In the genomic region with DNA sequence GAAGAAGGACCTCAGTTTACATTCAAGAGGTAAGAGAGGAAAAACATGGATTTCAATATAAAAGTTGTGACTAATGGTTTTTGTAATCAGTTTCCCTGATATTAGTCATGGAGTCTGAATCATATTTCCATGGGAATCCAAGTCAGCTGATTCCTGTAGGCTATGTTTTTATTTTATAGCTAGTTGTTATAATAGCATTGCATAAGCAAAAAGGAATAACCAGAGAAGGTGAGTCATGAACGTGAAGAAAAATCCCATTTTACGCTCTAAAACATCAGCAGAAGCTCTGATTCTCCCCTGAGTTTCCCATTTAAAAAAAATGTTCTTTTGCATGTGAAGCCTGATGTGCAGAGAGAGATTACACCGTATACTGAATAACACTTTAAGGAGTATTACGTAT, we compare ENCODE assay signal across 20 cellular contexts.
DNase-seq lines count a peak whose midpoint lies in the region; ATAC-seq and TF ChIP-seq lines count a peak whose summit lies in the region.
"Had no signal": no experiment of that assay in that cellular context is flagged by ENCODE, and none has a peak within 500 bp of the region (broad histone marks: within the 10 kb centered on the region; RNA-seq: fewer than 3 reads in every experiment).

No MANE protein-coding gene starts in this region.

- H3K9me3 ChIP-seq in fibroblast of lung (ENCODE audit: control insufficient read depth, insufficient read depth, low read depth, low read length) (no peaks in the 10 kb centered on the region), sigmoid colon (no peaks in the 10 kb centered on the region), colonic mucosa (no peaks in the 10 kb centered on the region)

- H3K9ac ChIP-seq in fibroblast of lung (ENCODE audit: insufficient read depth, low read length), result no peak overlapping the region
- H3K9ac ChIP-seq in colonic mucosa (ENCODE audit: low read depth in 2 of 2, low read length in 2 of 2), result no peak overlapping the region
- H3K9ac ChIP-seq: BLaER1 had no signal

- no peak overlapping the region for H3K4me3 Mint-ChIP-seq in effector memory CD8-positive, alpha-beta T cell
- H3K4me3 Mint-ChIP-seq: activated naive CD8-positive, alpha-beta T cell; activated T-cell treated with anti-CD3 and anti-CD28 coated beads, Interleukin-2, amount 50 U/mL, for 24 hours; central memory CD8-positive, alpha-beta T cell; endodermal cell; immature natural killer cell; nephron progenitor cell had no signal

- H4K20me1 ChIP-seq in fibroblast of lung (ENCODE audit: control insufficient read depth, extremely low read depth, insufficient read depth, low read length), result no peaks in the 10 kb centered on the region
- H4K20me1 ChIP-seq: BLaER1 had no signal

- 88 to 96% methylated on average over 4 of the region's 4 CpGs for WGBS in sigmoid colon, 2 donors

- H3K9me3 Mint-ChIP-seq in effector memory CD8-positive, alpha-beta T cell, result peaks cover 0 to 2% of the 10 kb centered on the region in 2 donors
- H3K9me3 Mint-ChIP-seq: endodermal cell, immature natural killer cell had no signal

- H2AFZ ChIP-seq in fibroblast of lung (ENCODE audit: low read length), result no peak overlapping the region

- H3K36me3 Mint-ChIP-seq in effector memory CD8-positive, alpha-beta T cell (ENCODE audit: insufficient read depth), result no peaks in the 10 kb centered on the region

- no peak for ATAC-seq in effector memory CD8-positive, alpha-beta T cell (replicated peaks)

- H3K27ac Mint-ChIP-seq in effector memory CD8-positive, alpha-beta T cell, result no peak overlapping the region
- H3K27ac Mint-ChIP-seq: activated naive CD8-positive, alpha-beta T cell; activated T-cell treated with anti-CD3 and anti-CD28 coated beads, Interleukin-2, amount 50 U/mL, for 24 hours; endodermal cell; immature natural killer cell; nephron progenitor cell had no signal

- peaks cover 0 to 5% of the 10 kb centered on the region in 2 donors for H3K4me1 Mint-ChIP-seq in effector memory CD8-positive, alpha-beta T cell (ENCODE audit: low read depth in 2 of 2)
- H3K4me1 Mint-ChIP-seq: central memory CD8-positive, alpha-beta T cell; endodermal cell; nephron progenitor cell had no signal

- peak; percentile 80 for DNase-seq in EH (ENCODE audit: low read depth)
- DNase-seq in amniotic epithelial cell (ENCODE audit: low read depth), result peak; percentile 32
- peak; percentile 76 to 90 for DNase-seq in fibroblast of lung (ENCODE audit: low read depth in 2 of 2)
- DNase-seq in skeletal muscle cell (ENCODE audit: low read depth), result peak; percentile 73
- no peak for DNase-seq in sigmoid colon
- no peak for DNase-seq in NCI-H2227 (lab: John Stamatoyannopoulos, UW; ENCODE audit: unreplicated experiment)
- no peak for DNase-seq in colonic mucosa
- no peak for DNase-seq in effector memory CD8-positive, alpha-beta T cell
- DNase-seq: activated CD4-positive, alpha-beta T cell treated with anti-CD3 and anti-CD28 coated beads, Interleukin-2, amount 50 U/mL, for 48 hours; activated T-cell treated with anti-CD3 and anti-CD28 coated beads, Interleukin-2, amount 50 U/mL, for 24 hours; endodermal cell; head of caudate nucleus; immature natural killer cell; mesendoderm; NCI-H82; nephron progenitor cell; Peyer's patch had no signal

- H3K27ac ChIP-seq in fibroblast of lung (ENCODE audit: insufficient read depth, low read length) (no peak overlapping the region), sigmoid colon (no peak overlapping the region), colonic mucosa (no peak overlapping the region)
- H3K27ac ChIP-seq: BLaER1, Peyer's patch had no signal

- H3K4me2 ChIP-seq in fibroblast of lung (ENCODE audit: extremely low read depth, insufficient read depth, low read length), result no peak overlapping the region
- H3K4me2 ChIP-seq: BLaER1 had no signal

- no peak for TF ChIP-seq POLR2A in sigmoid colon (IDR thresholded peaks at IDR 0.05)

- TF ChIP-seq EP300 in sigmoid colon (IDR thresholded peaks at IDR 0.05), result no peak

- intact Hi-C loops in sigmoid colon (cut with DNase I), result no loop called here
- intact Hi-C loops in colonic mucosa (cut with DNase I), result no loop called here

- H3K27me3 ChIP-seq in fibroblast of lung (ENCODE audit: control insufficient read depth, insufficient read depth, low read length) (no peaks in the 10 kb centered on the region), sigmoid colon (no peaks in the 10 kb centered on the region), colonic mucosa (no peaks in the 10 kb centered on the region)
- H3K27me3 ChIP-seq: BLaER1, Peyer's patch had no signal

- no peaks in the 10 kb centered on the region for H3K4me1 ChIP-seq in fibroblast of lung (ENCODE audit: control insufficient read depth, extremely low read depth, insufficient read depth, low read length)
- H3K4me1 ChIP-seq in sigmoid colon, result no peaks in the 10 kb centered on the region
- no peaks in the 10 kb centered on the region for H3K4me1 ChIP-seq in colonic mucosa
- H3K4me1 ChIP-seq: BLaER1, Peyer's patch had no signal

- TF ChIP-seq CTCF in fibroblast of lung (conservative IDR thresholded peaks at IDR 0.05 in 1 of 2, IDR thresholded peaks at IDR 0.05 in 1 of 2; ENCODE audit: low read depth in 1 of 2, low read length in 2 of 2) (no peak), sigmoid colon (IDR thresholded peaks at IDR 0.05) (no peak), colonic mucosa (IDR thresholded peaks at IDR 0.05) (no peak)

- H3K36me3 ChIP-seq in fibroblast of lung (ENCODE audit: control insufficient read depth, insufficient read depth, low read length), result no peaks in the 10 kb centered on the region
- H3K36me3 ChIP-seq in sigmoid colon, result no peaks in the 10 kb centered on the region
- no peaks in the 10 kb centered on the region for H3K36me3 ChIP-seq in colonic mucosa
- H3K36me3 ChIP-seq: BLaER1, Peyer's patch had no signal

- no peaks in the 10 kb centered on the region for H3K27me3 Mint-ChIP-seq in effector memory CD8-positive, alpha-beta T cell
- H3K27me3 Mint-ChIP-seq: activated T-cell treated with anti-CD3 and anti-CD28 coated beads, Interleukin-2, amount 50 U/mL, for 24 hours; central memory CD8-positive, alpha-beta T cell had no signal

- H3K4me3 ChIP-seq in fibroblast of lung (replicated peaks in 1 of 4; ENCODE audit: control extremely low read depth in 1 of 4, insufficient read depth in 1 of 4, low read depth in 3 of 4, low read length in 4 of 4) (no peak overlapping the region), skeletal muscle cell (ENCODE audit: low read depth, low read length) (no peak overlapping the region), sigmoid colon (no peak overlapping the region), colonic mucosa (no peak overlapping the region)
- H3K4me3 ChIP-seq: BLaER1, Peyer's patch had no signal

- no peaks in the 10 kb centered on the region for H3K79me2 ChIP-seq in fibroblast of lung (ENCODE audit: control insufficient read depth, insufficient read depth, low read length)

Comparison
In these comparisons a context has a peak if more than half of its experiments do, and no peak if none do; other contexts are left out.
1. DNase-seq: peak in EH (single experiment), amniotic epithelial cell (single experiment), fibroblast of lung (2 of 2) and skeletal muscle cell (single experiment); none in sigmoid colon (single experiment), NCI-H2227 (single experiment), colonic mucosa (single experiment) and effector memory CD8-positive, alpha-beta T cell (0 of 3).